Comparison of ENCODE assay signal across 9 cellular contexts in genomic region chr14:103427485-103428443, GRCh38. TPM values are rescaled to one million over a fixed set of nuclear protein-coding genes. Genes with fewer than 3 reads are reported as not detected.
DNase-seq lines count a peak whose midpoint lies in the region; ATAC-seq and TF ChIP-seq lines count a peak whose summit lies in the region.
"Had no signal": no experiment of that assay in that cellular context is flagged by ENCODE, and none has a peak within 500 bp of the region (broad histone marks: within the 10 kb centered on the region; RNA-seq: fewer than 3 reads in every experiment).

No MANE protein-coding gene starts in this region.

- CTCF ChIA-PET in PC-9 (lab: Charles Lee), result interaction anchor here (0.6 kb wide), 3 partner anchors 12 to 132 kb away, joined by 3 to 4 read pairs (median 3); no protein-coding TSS in a partner anchor

- H3K4me3 ChIP-seq in PC-9, result no peak overlapping the region

- no peaks in the 10 kb centered on the region for H3K27me3 Mint-ChIP-seq in brain
- no peaks in the 10 kb centered on the region for H3K27me3 Mint-ChIP-seq in natural killer cell treated with Interleukin-12 subunit alpha and Interleukin-12 subunit beta and Interleukin-15 and Interleukin-18, amount 100 ng/mL, for 72 hours

- no TSS peak for BruUV-seq in PC-9 (replicated peaks; lab: Mats Ljungman, UMichigan)

- H3K9me3 Mint-ChIP-seq in brain, result no peaks in the 10 kb centered on the region
- no peaks in the 10 kb centered on the region for H3K9me3 Mint-ChIP-seq in natural killer cell treated with Interleukin-12 subunit alpha and Interleukin-12 subunit beta and Interleukin-15 and Interleukin-18, amount 100 ng/mL, for 72 hours
- H3K9me3 Mint-ChIP-seq: neural crest cell had no signal

- no peak overlapping the region for H3K4me2 ChIP-seq in PC-9

- H3K36me3 Mint-ChIP-seq in brain, result peaks cover 49% of the 10 kb centered on the region
- H3K36me3 Mint-ChIP-seq in natural killer cell treated with Interleukin-12 subunit alpha and Interleukin-12 subunit beta and Interleukin-15 and Interleukin-18, amount 100 ng/mL, for 72 hours, result no peaks in the 10 kb centered on the region

- ATAC-seq in natural killer cell treated with Interleukin-12 subunit alpha and Interleukin-12 subunit beta and Interleukin-15 and Interleukin-18, amount 100 ng/mL, for 72 hours, result peak; percentile 82 to 85
- ATAC-seq in GM18870 (IDR thresholded peaks at IDR 0.05; ENCODE audit: unreplicated experiment), result no peak

- H3K27ac Mint-ChIP-seq in brain, result peak overlapping the region in 4 of 5 experiments; percentile 42 to 91 (median 84)
- peak overlapping the region; percentile 85 to 90 for H3K27ac Mint-ChIP-seq in natural killer cell treated with Interleukin-12 subunit alpha and Interleukin-12 subunit beta and Interleukin-15 and Interleukin-18, amount 100 ng/mL, for 72 hours

- intact Hi-C loops in PC-9 (cut with micrococcal nuclease; ENCODE audit: unreplicated experiment), result no loop called here

- peaks cover 28% of the 10 kb centered on the region for H3K36me3 ChIP-seq in PC-9 (ENCODE audit: low read depth)

- no peaks in the 10 kb centered on the region for H3K9me2 ChIP-seq in PC-9 (ENCODE audit: insufficient read depth)

- peaks cover 8% of the 10 kb centered on the region for H3K4me1 ChIP-seq in PC-9 (replicated peaks; ENCODE audit: insufficient read depth)

- POLR2A ChIA-PET in PC-9 (lab: Charles Lee; ENCODE audit: unreplicated experiment), result interaction anchor here (0.6 to 0.7 kb wide), 2 partner anchors 27 to 384 kb away, joined by 3 to 7 read pairs; no protein-coding TSS in a partner anchor

- peaks cover 58% of the 10 kb centered on the region for H3K4me1 Mint-ChIP-seq in brain
- peaks cover 40 to 57% of the 10 kb centered on the region in 2 donors for H3K4me1 Mint-ChIP-seq in natural killer cell treated with Interleukin-12 subunit alpha and Interleukin-12 subunit beta and Interleukin-15 and Interleukin-18, amount 100 ng/mL, for 72 hours (ENCODE audit: low read depth in 2 of 2)

- peak; percentile 95 for DNase-seq in EH (ENCODE audit: low read depth)
- peak in 1 of 2 experiments; percentile 35 for DNase-seq in PC-9
- peak; percentile 71 for DNase-seq in natural killer cell treated with Interleukin-12 subunit alpha and Interleukin-12 subunit beta and Interleukin-15 and Interleukin-18, amount 100 ng/mL, for 72 hours (ENCODE audit: low spot score)
- DNase-seq in dedifferentiated amniotic fluid mesenchymal stem cell (ENCODE audit: extremely low spot score), result no peak
- DNase-seq in NCI-H82 (lab: John Stamatoyannopoulos, UW), result no peak
- no peak for DNase-seq in DMS153 treated with DMSO at 0.1 percent for 48 hours (lab: John Stamatoyannopoulos, UW; ENCODE audit: unreplicated experiment)

- peaks cover 74% of the 10 kb centered on the region for H4K20me1 ChIP-seq in PC-9 (ENCODE audit: insufficient read depth)

- peaks cover 91% of the 10 kb centered on the region for H3K79me2 ChIP-seq in PC-9 (ENCODE audit: low read depth)

- peaks cover 60% of the 10 kb centered on the region for H3F3A ChIP-seq in PC-9 (ENCODE audit: insufficient read depth, low read depth)

- H2AFZ ChIP-seq in PC-9, result no peak overlapping the region

- H3K4me3 Mint-ChIP-seq in brain, result peak overlapping the region in 1 of 5 experiments; percentile 14
- H3K4me3 Mint-ChIP-seq in natural killer cell treated with Interleukin-12 subunit alpha and Interleukin-12 subunit beta and Interleukin-15 and Interleukin-18, amount 100 ng/mL, for 72 hours, result peak overlapping the region; percentile 54
- H3K4me3 Mint-ChIP-seq: neural crest cell had no signal

- H3K27me3 ChIP-seq in PC-9 (ENCODE audit: insufficient read depth, low read depth), result no peaks in the 10 kb centered on the region

- no peaks in the 10 kb centered on the region for H3K9me3 ChIP-seq in PC-9 (ENCODE audit: insufficient read depth, low read depth)

- 0 out of 2 replicates have a peak overlapping the region, but pooled peaks have one; percentile 4 for H3K27ac ChIP-seq in PC-9

- no peak for TF ChIP-seq CTCF in PC-9 (conservative IDR thresholded peaks at IDR 0.05)
- no peak for TF ChIP-seq CTCF in brain (conservative IDR thresholded peaks at IDR 0.05)

RNA-seq across cellular contexts. Expression of gene MARK3, which starts 42.5 kb away (rescaled TPM):
- 189 and 191 TPM in 2 replicates for total RNA-seq in PC-9 (2021)
- 38.2 TPM for polyA plus RNA-seq in brain (ENCODE audit: insufficient read depth, low read depth, low replicate concordance)
- total RNA-seq in natural killer cell treated with Interleukin-12 subunit alpha and Interleukin-12 subunit beta and Interleukin-15 and Interleukin-18, amount 100 ng/mL, for 72 hours, result 100 to 1,000 TPM; 101 to 165 TPM

Comparison
In these comparisons a context has a peak if more than half of its experiments do, and no peak if none do; other contexts are left out.
1. DNase-seq: peak in EH (single experiment) and natural killer cell treated with Interleukin-12 subunit alpha and Interleukin-12 subunit beta and Interleukin-15 and Interleukin-18, amount 100 ng/mL, for 72 hours (single experiment); none in dedifferentiated amniotic fluid mesenchymal stem cell (single experiment), NCI-H82 (single experiment) and DMS153 treated with DMSO at 0.1 percent for 48 hours (single experiment).